ENCODE assay signal across 18 cellular contexts in genomic region chr5:84378961-84379360, GRCh38. TPM values are rescaled to one million over a fixed set of nuclear protein-coding genes. Genes with fewer than 3 reads are reported as not detected.
A peak's percentile ranks its signal among the peaks of the same experiment; 100 is the strongest.
DNase-seq lines count a peak whose midpoint lies in the region; ATAC-seq and TF ChIP-seq lines count a peak whose summit lies in the region.
"Had no signal": no experiment of that assay in that cellular context is flagged by ENCODE, and none has a peak within 500 bp of the region (broad histone marks: within the 10 kb centered on the region; RNA-seq: fewer than 3 reads in every experiment).

No MANE protein-coding gene starts in this region.

- H3K36me3 ChIP-seq in GM23248 (ENCODE audit: low read depth) (no peaks in the 10 kb centered on the region), adipocyte (ENCODE audit: control insufficient read depth, insufficient read depth, low read length, severe bottlenecking) (no peaks in the 10 kb centered on the region), skeletal muscle satellite cell (ENCODE audit: insufficient read depth, low read length) (no peaks in the 10 kb centered on the region), esophagus muscularis mucosa (no peaks in the 10 kb centered on the region)
- H3K36me3 ChIP-seq: colonic mucosa had no signal

- in situ Hi-C loops in GM23248 (cut with MboI): no loop called here

- H3K27ac ChIP-seq in GM23248 (no peak overlapping the region), esophagus muscularis mucosa (replicated peaks in 1 of 4) (peak overlapping the region in 1 of 4 donors; percentile 2)
- H3K27ac ChIP-seq: colonic mucosa, RWPE1 had no signal

- no peaks in the 10 kb centered on the region for H4K20me1 ChIP-seq in GM23248 (ENCODE audit: insufficient read depth)

- H2AFZ ChIP-seq in GM23248: no peak overlapping the region

- intact Hi-C loops in esophagus muscularis mucosa (cut with DNase I): no loop called here

- H3K9ac ChIP-seq in GM23248 (no peak overlapping the region), adipocyte (ENCODE audit: low read length) (peak overlapping the region; percentile 52), skeletal muscle satellite cell (ENCODE audit: low read depth, low read length) (peak overlapping the region; percentile 30)

- DNase-seq in GM23248 (peak; percentile 4), adipocyte (ENCODE audit: low read depth) (peak; percentile 66), fibroblast of peridontal ligament (ENCODE audit: extremely low read depth) (peak; percentile 92), esophagus muscularis mucosa (ENCODE audit: extremely low spot score) (no peak)
- no peak for DNase-seq in activated CD4-positive, CD25-positive, alpha-beta regulatory T cell treated with anti-CD3 and anti-CD28 coated beads, Interleukin-2, amount 50 U/mL, for 72 hours
- DNase-seq: activated CD8-positive, alpha-beta T cell treated with anti-CD3 and anti-CD28 coated beads, Interleukin-2, amount 10 ng/mL, durations not matched to agents 7 days and 5 days; colonic mucosa; NCI-H1436; nephron progenitor cell; stimulated activated naive CD4-positive, alpha-beta T cell treated with Interleukin-2 at 50 U/mL for 16 hours had no signal

- no peaks in the 10 kb centered on the region for H3K79me2 ChIP-seq in GM23248 (ENCODE audit: insufficient read depth)

- H3K9me2 ChIP-seq in GM23248 (ENCODE audit: insufficient read depth): no peaks in the 10 kb centered on the region

- no peak for TF ChIP-seq EP300 in esophagus muscularis mucosa (IDR thresholded peaks at IDR 0.05)

- no peak for TF ChIP-seq POLR2A in esophagus muscularis mucosa (IDR thresholded peaks at IDR 0.05; ENCODE audit: low read depth)

- no peaks in the 10 kb centered on the region for H3F3A ChIP-seq in GM23248 (ENCODE audit: insufficient read depth)

- no peak for ATAC-seq in HG03139 (IDR thresholded peaks at IDR 0.05; ENCODE audit: unreplicated experiment)
- ATAC-seq in HG02798 (IDR thresholded peaks at IDR 0.05; ENCODE audit: poor library complexity, unreplicated experiment): no peak
- ATAC-seq: activated CD8-positive, alpha-beta T cell treated with anti-CD3 and anti-CD28 coated beads, Interleukin-2, amount 10 ng/mL, durations not matched to agents 7 days and 5 days; WTC11 had no signal

- H3K4me2 ChIP-seq in GM23248 (ENCODE audit: unreplicated experiment) (no peak overlapping the region), skeletal muscle satellite cell (ENCODE audit: low read length) (peak overlapping the region; percentile 37)

- H3K4me3 ChIP-seq in GM23248: no peak overlapping the region
- H3K4me3 ChIP-seq in adipocyte (ENCODE audit: low read length): peak overlapping the region; percentile 40
- H3K4me3 ChIP-seq in skeletal muscle satellite cell (ENCODE audit: low read length): no peak overlapping the region
- no peak overlapping the region for H3K4me3 ChIP-seq in esophagus muscularis mucosa
- H3K4me3 ChIP-seq: colonic mucosa, lung had no signal

- H3K4me1 ChIP-seq in GM23248 (ENCODE audit: insufficient read depth) (peaks cover 5% of the 10 kb centered on the region), adipocyte (ENCODE audit: control insufficient read depth, insufficient read depth, low read length) (peaks cover 38% of the 10 kb centered on the region), skeletal muscle satellite cell (ENCODE audit: control insufficient read depth, insufficient read depth, low read length) (peaks cover 18% of the 10 kb centered on the region), esophagus muscularis mucosa (peaks cover 5 to 23% (median 22%) of the 10 kb centered on the region in 4 donors)
- H3K4me1 ChIP-seq: colonic mucosa had no signal

- 33 to 38% methylated on average over 2 of the region's 2 CpGs for WGBS in GM23248 (ENCODE audit: low coverage in 1 of 2, low lambda C conversion rate in 2 of 2, missing lambda C conversion rate in 2 of 2), 2 experiments
- WGBS in esophagus muscularis mucosa: 42% methylated on average over 2 of the region's 2 CpGs

- no peak for TF ChIP-seq CTCF in esophagus muscularis mucosa (IDR thresholded peaks at IDR 0.05)

- no peaks in the 10 kb centered on the region for H3K9me3 ChIP-seq in GM23248 (ENCODE audit: low read depth)
- H3K9me3 ChIP-seq in adipocyte (ENCODE audit: control insufficient read depth, low read length): no peaks in the 10 kb centered on the region
- H3K9me3 ChIP-seq in skeletal muscle satellite cell (replicated peaks; ENCODE audit: low read length): no peaks in the 10 kb centered on the region
- H3K9me3 ChIP-seq in esophagus muscularis mucosa: no peaks in the 10 kb centered on the region
- H3K9me3 ChIP-seq: colonic mucosa had no signal

- H3K27me3 ChIP-seq in GM23248 (replicated peaks; ENCODE audit: insufficient read depth) (peaks cover 43% of the 10 kb centered on the region), adipocyte (replicated peaks; ENCODE audit: control insufficient read depth, insufficient read depth, low read length) (no peaks in the 10 kb centered on the region), skeletal muscle satellite cell (ENCODE audit: control insufficient read depth, insufficient read depth, low read length) (peaks cover 34% of the 10 kb centered on the region), esophagus muscularis mucosa (peaks cover 0 to 36% (median 8%) of the 10 kb centered on the region in 4 donors)
- H3K27me3 ChIP-seq: colonic mucosa had no signal

RNA-seq across cellular contexts. Expression of gene EDIL3, which starts 5.7 kb away (rescaled TPM):
- total RNA-seq in GM23248 (2014; rRNA removed; shearing (Covaris generic)): 16.3 and 24.1 TPM in 2 replicates
- 16.5 and 17.7 TPM in 2 replicates for polyA plus RNA-seq in GM23248 (2016; fragmentation: Nextera tagmentation; extraction: Ambion mirVana)
- total RNA-seq in skeletal muscle satellite cell (2012; rRNA removed): 1.5 and 5.2 TPM in 2 replicates
- 10 to 100 TPM in 3 of 4 donors, 1 to 10 TPM in 1; 10.0 to 17.9 (median 10.8) TPM for total RNA-seq in esophagus muscularis mucosa
- total RNA-seq: activated CD8-positive, alpha-beta T cell treated with anti-CD3 and anti-CD28 coated beads, Interleukin-2, amount 10 ng/mL, durations not matched to agents 7 days and 5 days; activated T-helper 1 cell treated with anti-CD3 and anti-CD28 coated beads, Interleukin-12 subunit alpha, Interleukin-12 subunit beta, Interleukin-2, Interleukin-4 antibody, amounts not matched to agents 30 ng/mL and 10 ng/mL and 1 ng/mL, durations not matched to agents 14 hours and 24 hours and 36 hours; T-helper 1 cell treated with Interleukin-12 subunit alpha and Interleukin-12 subunit beta and Interleukin-4 antibody, amounts not matched to agents 30 ng/mL and 1 ng/mL, for 36 hours had no signal

Comparison
In these comparisons a context has a peak if more than half of its experiments do, and no peak if none do; other contexts are left out.
1. DNase-seq: peak in GM23248 (single experiment), adipocyte (single experiment) and fibroblast of peridontal ligament (single experiment); none in esophagus muscularis mucosa (single experiment) and activated CD4-positive, CD25-positive, alpha-beta regulatory T cell treated with anti-CD3 and anti-CD28 coated beads, Interleukin-2, amount 50 U/mL, for 72 hours (single experiment).